ENCODE assay signal across 23 cellular contexts in the genomic region with DNA sequence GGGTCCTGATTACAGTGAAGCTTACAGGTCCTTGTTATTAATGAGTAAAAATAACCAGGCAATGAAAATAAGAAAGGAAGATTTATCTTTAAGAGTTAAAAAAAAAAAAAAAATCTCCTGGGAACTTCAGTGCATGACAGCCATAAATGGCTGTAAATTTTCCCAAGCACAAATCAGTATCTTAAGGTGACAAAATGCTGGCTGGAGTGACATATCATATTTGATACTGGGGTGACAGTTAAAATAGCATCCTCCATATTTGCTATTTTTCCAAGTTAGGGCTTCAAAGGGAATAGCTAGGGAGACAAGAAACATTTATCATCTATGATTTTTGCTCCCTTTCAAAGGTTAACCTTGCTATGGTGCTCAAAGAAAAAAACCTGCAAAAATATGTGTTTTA.
DNase-seq lines count a peak whose midpoint lies in the region; TF ChIP-seq lines count a peak whose summit lies in the region.
"Had no signal": no experiment of that assay in that cellular context is flagged by ENCODE, and none has a peak within 500 bp of the region (broad histone marks: within the 10 kb centered on the region; RNA-seq: fewer than 3 reads in every experiment).

No MANE protein-coding gene starts in this region.

- H3K27ac Mint-ChIP-seq in chondrocyte (ENCODE audit: unreplicated experiment) = no peak overlapping the region
- no peak overlapping the region for H3K27ac Mint-ChIP-seq in MCF 10A (ENCODE audit: low read depth, unreplicated experiment)
- H3K27ac Mint-ChIP-seq: CD14-positive monocyte; CD4-positive, alpha-beta memory T cell; CD4-positive, CD25-positive, alpha-beta regulatory T cell; CD8-positive, alpha-beta memory T cell had no signal

- H3F3A ChIP-seq in neural cell (ENCODE audit: insufficient read depth, low read length, poor library complexity, severe bottlenecking) = no peaks in the 10 kb centered on the region

- H3K9me3 ChIP-seq in adipocyte (ENCODE audit: control insufficient read depth, low read length) = no peaks in the 10 kb centered on the region
- no peaks in the 10 kb centered on the region for H3K9me3 ChIP-seq in neural cell (ENCODE audit: low read length)
- H3K9me3 ChIP-seq: BE2C, BLaER1 had no signal

- no peak overlapping the region for H3K23ac ChIP-seq in mesendoderm (ENCODE audit: low read length)

- H2BK5ac ChIP-seq in mesendoderm (ENCODE audit: low read length) = no peak overlapping the region

- intact Hi-C loops in MCF 10A (cut with micrococcal nuclease) = no loop called here

- H3K27me3 ChIP-seq in adipocyte (replicated peaks; ENCODE audit: control insufficient read depth, insufficient read depth, low read length) = no peaks in the 10 kb centered on the region
- H3K27me3 ChIP-seq in neural cell (ENCODE audit: insufficient read depth, low read depth, low read length) = no peaks in the 10 kb centered on the region
- H3K27me3 ChIP-seq in mesendoderm (ENCODE audit: insufficient read depth, low read length, poor library complexity) = no peaks in the 10 kb centered on the region
- H3K27me3 ChIP-seq: BE2C, BLaER1 had no signal

- H3K79me2 ChIP-seq in neural cell (replicated peaks; ENCODE audit: insufficient read depth, low read length) (no peaks in the 10 kb centered on the region), mesendoderm (ENCODE audit: control insufficient read depth, insufficient read depth, low read length) (no peaks in the 10 kb centered on the region)

- CTCF ChIA-PET in MCF 10A (lab: Yijun Ruan, JAX) = no interaction called here

- H3K9me2 ChIP-seq in neural cell (ENCODE audit: insufficient read depth, low read length) = no peaks in the 10 kb centered on the region

- H4K5ac ChIP-seq in mesendoderm (ENCODE audit: low read length) = no peak overlapping the region

- H3K9ac ChIP-seq in adipocyte (ENCODE audit: low read length) (no peak overlapping the region), neural cell (ENCODE audit: low read length) (peak overlapping the region; percentile 43), mesendoderm (ENCODE audit: low read length) (no peak overlapping the region)
- H3K9ac ChIP-seq: BLaER1 had no signal

- H3K9me3 Mint-ChIP-seq in chondrocyte (ENCODE audit: low read depth) = peaks cover 5% of the 10 kb centered on the region
- H3K9me3 Mint-ChIP-seq in MCF 10A (ENCODE audit: unreplicated experiment) = no peaks in the 10 kb centered on the region
- H3K9me3 Mint-ChIP-seq: CD8-positive, alpha-beta memory T cell had no signal

- peak; percentile 91 for TF ChIP-seq EP300 in neural cell (conservative IDR thresholded peaks at IDR 0.05; ENCODE audit: poor library complexity, severe bottlenecking)

- no peak overlapping the region for H3K4ac ChIP-seq in mesendoderm (ENCODE audit: low read depth, low read length)

- no peak overlapping the region for H3K56ac ChIP-seq in mesendoderm (ENCODE audit: low read length)

- peaks cover 5% of the 10 kb centered on the region for H3K27me3 Mint-ChIP-seq in chondrocyte (ENCODE audit: low read depth)
- H3K27me3 Mint-ChIP-seq in MCF 10A (ENCODE audit: insufficient read depth, unreplicated experiment) = no peaks in the 10 kb centered on the region

- H3K18ac ChIP-seq in mesendoderm (ENCODE audit: low read length) = no peak overlapping the region

- DNase-seq in adipocyte (ENCODE audit: low read depth) (no peak), mesendoderm (no peak), chondrocyte (ENCODE audit: low spot score) (no peak), MCF 10A (ENCODE audit: unreplicated experiment) (no peak)
- DNase-seq: 8988T; ACHN; BE2C; C1 segment of cervical spinal cord; CD4-positive, alpha-beta memory T cell; CD4-positive, CD25-positive, alpha-beta regulatory T cell; CD8-positive, alpha-beta memory T cell; COR-L47; DMS 273 treated with DMSO at 0.1 percent for 48 hours; DMS153; DMS53; DMS79; DND-41; EL; GDM1 had no signal

- POLR2A ChIA-PET in MCF 10A (lab: Yijun Ruan, JAX) = interaction anchor here (0.6 to 1.2 kb wide), 3 partner anchors 15 to 248 kb away, joined by 3 to 4 read pairs (median 3); no protein-coding TSS in a partner anchor

- peak overlapping the region; percentile 64 for H3K27ac ChIP-seq in neural cell (ENCODE audit: low read length)
- no peak overlapping the region for H3K27ac ChIP-seq in mesendoderm (ENCODE audit: low read depth, low read length)
- H3K27ac ChIP-seq: BLaER1 had no signal

- H2AK5ac ChIP-seq in mesendoderm (ENCODE audit: low read length) = no peak overlapping the region

- TF ChIP-seq RAD21 in neural cell (conservative IDR thresholded peaks at IDR 0.05) = no peak

- H4K8ac ChIP-seq in mesendoderm (ENCODE audit: low read depth, low read length) = no peak overlapping the region

- H3K4me3 Mint-ChIP-seq in chondrocyte (ENCODE audit: unreplicated experiment) (no peak overlapping the region), MCF 10A (ENCODE audit: unreplicated experiment) (no peak overlapping the region)
- H3K4me3 Mint-ChIP-seq: CD14-positive monocyte; CD4-positive, alpha-beta memory T cell; CD4-positive, CD25-positive, alpha-beta regulatory T cell; CD8-positive, alpha-beta memory T cell had no signal

- H3K36me3 ChIP-seq in adipocyte (ENCODE audit: control insufficient read depth, insufficient read depth, low read length, severe bottlenecking) (no peaks in the 10 kb centered on the region), neural cell (ENCODE audit: insufficient read depth, low read length) (no peaks in the 10 kb centered on the region), mesendoderm (ENCODE audit: control insufficient read depth, insufficient read depth, low read length) (no peaks in the 10 kb centered on the region)
- H3K36me3 ChIP-seq: BE2C, BLaER1 had no signal

- H2AFZ ChIP-seq in neural cell (ENCODE audit: low read depth, low read length) = no peak overlapping the region

- TF ChIP-seq CTCF in neural cell (IDR thresholded peaks at IDR 0.05; ENCODE audit: poor library complexity, severe bottlenecking) (no peak), chondrocyte (IDR thresholded peaks at IDR 0.05) (no peak), MCF 10A (IDR thresholded peaks at IDR 0.05; ENCODE audit: unreplicated experiment) (no peak)

- H3K4me2 ChIP-seq in neural cell (ENCODE audit: low read length) (peak overlapping the region; percentile 38), mesendoderm (ENCODE audit: low read length) (no peak overlapping the region)
- H3K4me2 ChIP-seq: BLaER1 had no signal

- BruUV-seq in MCF 10A (replicated peaks; lab: Mats Ljungman, UMichigan) = no TSS peak

- H3K4me1 ChIP-seq in adipocyte (ENCODE audit: control insufficient read depth, insufficient read depth, low read length) = peaks cover 36% of the 10 kb centered on the region
- no peaks in the 10 kb centered on the region for H3K4me1 ChIP-seq in mesendoderm (ENCODE audit: control insufficient read depth, low read depth, low read length)
- H3K4me1 ChIP-seq: BE2C, BLaER1 had no signal

- no peak overlapping the region for H2BK120ac ChIP-seq in mesendoderm (ENCODE audit: low read depth, low read length)

- H3K4me3 ChIP-seq in adipocyte (ENCODE audit: low read length) = peak overlapping the region; percentile 59
- H3K4me3 ChIP-seq in neural cell (ENCODE audit: low read length) = peak overlapping the region; percentile 28
- H3K4me3 ChIP-seq in mesendoderm (ENCODE audit: low read length) = no peak overlapping the region
- H3K4me3 ChIP-seq: BLaER1, GM12878 had no signal

- H2BK15ac ChIP-seq in mesendoderm (replicated peaks; ENCODE audit: low read depth) = no peak overlapping the region

- H3K79me1 ChIP-seq in mesendoderm (ENCODE audit: low read length) = no peaks in the 10 kb centered on the region

- H3K36me3 Mint-ChIP-seq in chondrocyte (ENCODE audit: low read depth) = no peaks in the 10 kb centered on the region
- H3K36me3 Mint-ChIP-seq in MCF 10A (ENCODE audit: insufficient read depth, unreplicated experiment) = no peaks in the 10 kb centered on the region
- H3K36me3 Mint-ChIP-seq: CD14-positive monocyte; CD4-positive, alpha-beta memory T cell; CD4-positive, CD25-positive, alpha-beta regulatory T cell; CD8-positive, alpha-beta memory T cell had no signal

- H4K20me1 ChIP-seq in neural cell (ENCODE audit: insufficient read depth) = no peaks in the 10 kb centered on the region
- H4K20me1 ChIP-seq: BLaER1 had no signal

- H3K4me1 Mint-ChIP-seq in chondrocyte (ENCODE audit: low read depth) (no peaks in the 10 kb centered on the region), MCF 10A (ENCODE audit: insufficient read depth, unreplicated experiment) (peaks cover 28% of the 10 kb centered on the region)
- H3K4me1 Mint-ChIP-seq: CD14-positive monocyte; CD4-positive, alpha-beta memory T cell; CD4-positive, CD25-positive, alpha-beta regulatory T cell; CD8-positive, alpha-beta memory T cell had no signal

TF ChIP-seq in neural cell, 6 proteins besides CTCF, POLR2A, EP300 and RAD21:
- TF ChIP-seq MXI1 (conservative IDR thresholded peaks at IDR 0.05; ENCODE audit: poor library complexity, severe bottlenecking) (no peak), POLR2AphosphoS5 (IDR thresholded peaks at IDR 0.05) (peak; percentile 66), TAF1 (IDR thresholded peaks at IDR 0.05; ENCODE audit: low read depth) (no peak)
- TF ChIP-seq, protein P1, sequence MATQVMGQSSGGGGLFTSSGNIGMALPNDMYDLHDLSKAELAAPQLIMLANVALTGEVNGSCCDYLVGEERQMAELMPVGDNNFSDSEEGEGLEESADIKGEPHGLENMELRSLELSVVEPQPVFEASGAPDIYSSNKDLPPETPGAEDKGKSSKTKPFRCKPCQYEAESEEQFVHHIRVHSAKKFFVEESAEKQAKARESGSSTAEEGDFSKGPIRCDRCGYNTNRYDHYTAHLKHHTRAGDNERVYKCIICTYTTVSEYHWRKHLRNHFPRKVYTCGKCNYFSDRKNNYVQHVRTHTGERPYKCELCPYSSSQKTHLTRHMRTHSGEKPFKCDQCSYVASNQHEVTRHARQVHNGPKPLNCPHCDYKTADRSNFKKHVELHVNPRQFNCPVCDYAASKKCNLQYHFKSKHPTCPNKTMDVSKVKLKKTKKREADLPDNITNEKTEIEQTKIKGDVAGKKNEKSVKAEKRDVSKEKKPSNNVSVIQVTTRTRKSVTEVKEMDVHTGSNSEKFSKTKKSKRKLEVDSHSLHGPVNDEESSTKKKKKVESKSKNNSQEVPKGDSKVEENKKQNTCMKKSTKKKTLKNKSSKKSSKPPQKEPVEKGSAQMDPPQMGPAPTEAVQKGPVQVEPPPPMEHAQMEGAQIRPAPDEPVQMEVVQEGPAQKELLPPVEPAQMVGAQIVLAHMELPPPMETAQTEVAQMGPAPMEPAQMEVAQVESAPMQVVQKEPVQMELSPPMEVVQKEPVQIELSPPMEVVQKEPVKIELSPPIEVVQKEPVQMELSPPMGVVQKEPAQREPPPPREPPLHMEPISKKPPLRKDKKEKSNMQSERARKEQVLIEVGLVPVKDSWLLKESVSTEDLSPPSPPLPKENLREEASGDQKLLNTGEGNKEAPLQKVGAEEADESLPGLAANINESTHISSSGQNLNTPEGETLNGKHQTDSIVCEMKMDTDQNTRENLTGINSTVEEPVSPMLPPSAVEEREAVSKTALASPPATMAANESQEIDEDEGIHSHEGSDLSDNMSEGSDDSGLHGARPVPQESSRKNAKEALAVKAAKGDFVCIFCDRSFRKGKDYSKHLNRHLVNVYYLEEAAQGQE (IDR thresholded peaks at IDR 0.05; ENCODE audit: borderline replicate concordance) = peak; percentile 58
